In genomic region chr10:93596539-93596938, GRCh38 we compare ENCODE assay signal across 27 cellular contexts. TPM values are rescaled to one million over a fixed set of nuclear protein-coding genes. Genes with fewer than 3 reads are reported as not detected.
DNase-seq lines count a peak whose midpoint lies in the region; ATAC-seq and TF ChIP-seq lines count a peak whose summit lies in the region.
"Had no signal": no experiment of that assay in that cellular context is flagged by ENCODE, and none has a peak within 500 bp of the region (broad histone marks: within the 10 kb centered on the region; RNA-seq: fewer than 3 reads in every experiment).

No MANE protein-coding gene starts in this region.

- no peaks in the 10 kb centered on the region for H3F3A ChIP-seq in DOHH2 (ENCODE audit: control insufficient read depth, insufficient read depth)

- H3K36me3 ChIP-seq in DOHH2 (ENCODE audit: control insufficient read depth, low read length) (no peaks in the 10 kb centered on the region), HCT116 (ENCODE audit: control insufficient read depth in 1 of 2, insufficient read depth in 2 of 2, low read length in 2 of 2) (no peaks in the 10 kb centered on the region), upper lobe of right lung (no peaks in the 10 kb centered on the region)
- H3K36me3 ChIP-seq: colonic mucosa, prostate gland had no signal

- DNase-seq in HCT116 (ENCODE audit: low read depth, low spot score) = peak; percentile 19
- no peak for DNase-seq in astrocyte of the cerebellum (ENCODE audit: low read depth)
- DNase-seq in iPS-NIHi7 (ENCODE audit: extremely low spot score) = peak; percentile 66
- no peak for DNase-seq in upper lobe of right lung
- no peak for DNase-seq in cerebellar nuclear complex (lab: John Stamatoyannopoulos, UW)
- DNase-seq in NK-92 (lab: John Stamatoyannopoulos, UW; ENCODE audit: unreplicated experiment) = no peak
- no peak for DNase-seq in A172 (ENCODE audit: low spot score)
- DNase-seq: activated CD4-positive, alpha-beta T cell treated with anti-CD3 and anti-CD28 coated beads, Interleukin-2, amount 50 U/mL, for 48 hours; activated CD4-positive, CD25-positive, alpha-beta regulatory T cell; activated effector memory CD4-positive, alpha-beta T cell treated with Interleukin-2 at 50 U/mL for 16 hours; activated naive CD8-positive, alpha-beta T cell treated with anti-CD3 and anti-CD28 coated beads, Interleukin-2, amount 50 U/mL, for 24 hours; colonic mucosa; GF-D8; left ventricle myocardium superior; NCI-H1105 treated with DMSO at 0.1 percent for 48 hours; NCI-H2107; NCI-H510A; stimulated activated CD4-positive, alpha-beta T cell treated with anti-CD3 and anti-CD28 coated beads, Interleukin-1b, Interleukin-23, amount 100 ng/mL, for 48 hours; T-helper 9 cell had no signal

- intact Hi-C loops in HCT116 (cut with micrococcal nuclease) = no loop called here
- intact Hi-C loops in upper lobe of right lung (cut with DNase I) = no loop called here

- H3K9me3 ChIP-seq in DOHH2 (ENCODE audit: control insufficient read depth, insufficient read depth, low read length) = no peaks in the 10 kb centered on the region
- no peaks in the 10 kb centered on the region for H3K9me3 ChIP-seq in HCT116 (ENCODE audit: control insufficient read depth in 1 of 2, insufficient read depth in 1 of 2, low read depth in 1 of 2, low read length in 2 of 2)
- H3K9me3 ChIP-seq in upper lobe of right lung = no peaks in the 10 kb centered on the region
- H3K9me3 ChIP-seq: colonic mucosa, prostate gland had no signal

- H3K4me1 ChIP-seq in DOHH2 (ENCODE audit: control insufficient read depth, low read length) = no peaks in the 10 kb centered on the region
- no peaks in the 10 kb centered on the region for H3K4me1 ChIP-seq in HCT116 (ENCODE audit: control insufficient read depth in 1 of 2, insufficient read depth in 2 of 2, low read length in 2 of 2)
- peaks cover 4% of the 10 kb centered on the region for H3K4me1 ChIP-seq in upper lobe of right lung
- H3K4me1 ChIP-seq: colonic mucosa, prostate gland had no signal

- H3K27ac ChIP-seq in DOHH2 (ENCODE audit: low read depth, low read length) (no peak overlapping the region), HCT116 (ENCODE audit: low read depth, low read length) (no peak overlapping the region), upper lobe of right lung (no peak overlapping the region)
- H3K27ac ChIP-seq: C4-2B, colonic mucosa, HL-60, prostate gland, RWPE1 had no signal

- ATAC-seq in HCT116 = peak; percentile 88
- no peak for ATAC-seq in upper lobe of right lung
- ATAC-seq: activated naive CD8-positive, alpha-beta T cell treated with anti-CD3 and anti-CD28 coated beads, Interleukin-2, amount 50 U/mL, for 24 hours; left ventricle myocardium superior had no signal

- H3K9ac ChIP-seq in HCT116 (ENCODE audit: low read length) = no peak overlapping the region

- H3K4me2 ChIP-seq in DOHH2 (ENCODE audit: low read length) (no peak overlapping the region), HCT116 (ENCODE audit: low read length) (no peak overlapping the region)

- H3K79me2 ChIP-seq in DOHH2 (ENCODE audit: control insufficient read depth, low read length) (no peaks in the 10 kb centered on the region), HCT116 (ENCODE audit: insufficient read depth, low read length) (no peaks in the 10 kb centered on the region)

- 0 out of 2 replicates have a peak, but pooled peaks have one; percentile 4 for TF ChIP-seq RAD21 in HCT116 (IDR thresholded peaks at IDR 0.05; ENCODE audit: low read depth)

- POLR2A ChIA-PET in HCT116 (lab: Charles Lee) = no interaction called here

- no peaks in the 10 kb centered on the region for H3K9me2 ChIP-seq in DOHH2 (replicated peaks; ENCODE audit: control insufficient read depth, low read length)
- no peaks in the 10 kb centered on the region for H3K9me2 ChIP-seq in HCT116 (ENCODE audit: insufficient read depth)

- H3K27me3 ChIP-seq in DOHH2 (ENCODE audit: control insufficient read depth, low read length) = no peaks in the 10 kb centered on the region
- H3K27me3 ChIP-seq in HCT116 (ENCODE audit: insufficient read depth, low read length) = no peaks in the 10 kb centered on the region
- H3K27me3 ChIP-seq in upper lobe of right lung = peaks cover 12% of the 10 kb centered on the region

- no TSS peak for BruUV-seq in HCT116 (replicated peaks; lab: Mats Ljungman, UMichigan)

- no peak overlapping the region for H3K4me3 ChIP-seq in DOHH2 (ENCODE audit: low read length)
- H3K4me3 ChIP-seq in HCT116 (replicated peaks in 1 of 2; ENCODE audit: low read depth in 1 of 2, low read length in 2 of 2) = no peak overlapping the region
- H3K4me3 ChIP-seq in astrocyte of the cerebellum (ENCODE audit: low read depth, low read length) = no peak overlapping the region
- no peak overlapping the region for H3K4me3 ChIP-seq in upper lobe of right lung
- H3K4me3 ChIP-seq: colonic mucosa, prostate gland had no signal

- RAD21 ChIA-PET in HCT116 (lab: Charles Lee; ENCODE audit: low non-redundant PET in 1 of 2, low total read pairs in 2 of 2, uncharacterized antibody in 2 of 2, unreplicated experiment in 2 of 2) = no interaction called here

- CTCF ChIA-PET in HCT116 (lab: Charles Lee) = interaction anchor here (0.9 to 1.2 kb wide), 2 partner anchors 15 to 42 kb away, joined by 3 to 4 read pairs; partner anchors contain the start of gene PDE6C

- TF ChIP-seq POLR2A in HCT116 (IDR thresholded peaks at IDR 0.05; ENCODE audit: borderline replicate concordance, extremely low read depth, insufficient read depth, insufficient read length) = no peak

- in situ Hi-C loops in astrocyte of the cerebellum (cut with HindIII; ENCODE audit: low sequenced_read_pairs) = no loop called here

- no peak overlapping the region for H2AFZ ChIP-seq in HCT116 (ENCODE audit: low read depth, low read length, poor library complexity, severe bottlenecking)

- TF ChIP-seq CTCF in DOHH2 (IDR thresholded peaks at IDR 0.05; ENCODE audit: low read depth, low read length, poor library complexity, severe bottlenecking) (peak; percentile 20), HCT116 (IDR thresholded peaks at IDR 0.05 in 2 of 3, conservative IDR thresholded peaks at IDR 0.05 in 1 of 3; ENCODE audit: borderline replicate concordance in 1 of 3, insufficient read depth in 1 of 3, low read depth in 2 of 3, low read length in 2 of 3) (peak; percentile 8 to 53 (median 42); a peak in 4 of 6 replicates), astrocyte of the cerebellum (IDR thresholded peaks at IDR 0.05; ENCODE audit: low read depth, low read length, missing control alignments) (peak; percentile 3), upper lobe of right lung (IDR thresholded peaks at IDR 0.05) (no peak)

- H4K20me1 ChIP-seq in DOHH2 (ENCODE audit: control insufficient read depth, insufficient read depth, low read depth, low read length) (no peaks in the 10 kb centered on the region), HCT116 (ENCODE audit: insufficient read depth) (no peaks in the 10 kb centered on the region)

TF ChIP-seq in HCT116, 20 proteins besides CTCF, POLR2A, EP300 and RAD21 (continues in another document):
- no peak for TF ChIP-seq ELF1 (IDR thresholded peaks at IDR 0.05; ENCODE audit: borderline replicate concordance, low read depth)
- TF ChIP-seq JUND (IDR thresholded peaks at IDR 0.05) = no peak
- TF ChIP-seq ATF3 (IDR thresholded peaks at IDR 0.05) = no peak
- TF ChIP-seq CBX3 (IDR thresholded peaks at IDR 0.05; ENCODE audit: low read depth) = no peak
- no peak for TF ChIP-seq SRF (IDR thresholded peaks at IDR 0.05; ENCODE audit: low read depth)
- no peak for TF ChIP-seq MAX (IDR thresholded peaks at IDR 0.05)
- TF ChIP-seq SP1 (IDR thresholded peaks at IDR 0.05; ENCODE audit: low read depth) = no peak
- no peak for TF ChIP-seq ZNF274 (IDR thresholded peaks at IDR 0.05; ENCODE audit: low read depth, low read length)
- TF ChIP-seq EZH2 (IDR thresholded peaks at IDR 0.05) = no peak
- no peak for TF ChIP-seq FOSL1 (IDR thresholded peaks at IDR 0.05; ENCODE audit: low read depth)

RNA-seq across cellular contexts. Expression of gene RBP4, which starts 4.5 kb away (rescaled TPM):
- total RNA-seq in HCT116 (2021; ENCODE audit: unreplicated experiment) (2.4 TPM), upper lobe of right lung (18.6 TPM)
- not detected in 2 replicates for polyA plus RNA-seq in HCT116 (2012)
- total RNA-seq in A172 (2014; rRNA removed; shearing (Covaris generic)) = not detected in 2 replicates
- total RNA-seq: fibroblast of lung had no signal

RNA-seq across cellular contexts. Expression of gene PDE6C, which starts 15.8 kb away (rescaled TPM):
- total RNA-seq in HCT116 (2021; ENCODE audit: unreplicated experiment) (not detected), upper lobe of right lung (not detected)
- polyA plus RNA-seq in HCT116 (2012) = 0.02 and 0.03 TPM in 2 replicates
- not detected in 2 replicates for total RNA-seq in A172 (2014; rRNA removed; shearing (Covaris generic))
- total RNA-seq: colonic mucosa, fibroblast of lung, left ventricle myocardium superior, prostate gland, skeletal muscle tissue, temporal lobe had no signal
- polyA plus RNA-seq: fibroblast of lung had no signal

RNA-seq across cellular contexts. Expression of gene FFAR4, which starts 30.1 kb away (rescaled TPM):
- not detected for total RNA-seq in HCT116 (2021; ENCODE audit: unreplicated experiment)
- polyA plus RNA-seq in HCT116 (2012) = not detected in 2 replicates
- 4.9 TPM for total RNA-seq in upper lobe of right lung
- total RNA-seq in A172 (2014; rRNA removed; shearing (Covaris generic)) = not detected in 2 replicates
- total RNA-seq: fibroblast of lung, temporal lobe had no signal
- polyA plus RNA-seq: fibroblast of lung had no signal

Comparison
In these comparisons a context has a peak if more than half of its experiments do, and no peak if none do; other contexts are left out.
1. DNase-seq: peak in HCT116 (single experiment) and iPS-NIHi7 (single experiment); none in astrocyte of the cerebellum (single experiment), upper lobe of right lung (single experiment), cerebellar nuclear complex (0 of 2), NK-92 (single experiment) and A172 (single experiment).